Comparison of ENCODE assay signal across 8 cellular contexts in the genomic region with DNA sequence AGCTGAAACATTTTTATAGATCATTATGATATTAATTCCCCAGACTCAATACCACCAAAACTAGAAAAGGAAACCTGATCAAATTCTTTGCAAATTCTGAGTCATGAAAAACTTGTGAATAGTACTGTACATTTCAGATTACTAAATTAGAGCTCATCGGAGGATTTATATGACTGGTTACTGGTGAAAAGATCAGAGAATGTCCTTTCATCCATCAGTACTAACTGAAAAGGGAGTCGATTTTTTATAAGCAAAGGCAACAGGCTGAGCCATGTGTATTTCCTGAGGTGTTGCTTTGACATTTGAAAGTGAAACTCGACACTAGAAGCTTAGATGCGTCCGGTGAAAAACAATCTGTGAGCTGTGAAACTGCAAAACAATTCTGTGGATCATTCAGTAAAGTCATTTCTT.
DNase-seq lines count a peak whose midpoint lies in the region; ATAC-seq lines count a peak whose summit lies in the region.

No MANE protein-coding gene starts in this region.

- CTCF ChIA-PET in activated CD4-positive, alpha-beta memory T cell treated with anti-CD3 and anti-CD28 coated beads, Interleukin-2, amount 10 ng/mL, durations not matched to agents 7 days and 5 days (lab: Charles Lee): interaction anchor here (0.6 to 2.4 kb wide), 10 partner anchors 13 to 362 kb away, joined by 3 to 7 read pairs (median 4); a partner anchor contains a TSS

- ATAC-seq in HG02885 (IDR thresholded peaks at IDR 0.05; ENCODE audit: poor library complexity, unreplicated experiment): peak; percentile 80
- peak; percentile 45 for ATAC-seq in sciatic nerve
- ATAC-seq in left colon: no peak

- H3K27me3 Mint-ChIP-seq in activated naive CD4-positive, alpha-beta T cell treated with anti-CD3 and anti-CD28 coated beads, Interleukin-2, amount 50 U/mL, for 24 hours: no peaks in the 10 kb centered on the region
- H3K27me3 Mint-ChIP-seq in activated CD4-positive, alpha-beta memory T cell treated with anti-CD3 and anti-CD28 coated beads, Interleukin-2, amount 10 ng/mL, durations not matched to agents 7 days and 5 days: peaks cover 50% of the 10 kb centered on the region

- H3K27ac Mint-ChIP-seq in activated naive CD4-positive, alpha-beta T cell treated with anti-CD3 and anti-CD28 coated beads, Interleukin-2, amount 50 U/mL, for 24 hours: peak overlapping the region; percentile 52
- H3K27ac Mint-ChIP-seq in activated CD4-positive, alpha-beta memory T cell treated with anti-CD3 and anti-CD28 coated beads, Interleukin-2, amount 10 ng/mL, durations not matched to agents 7 days and 5 days: peak overlapping the region; percentile 3

- intact Hi-C loops in sciatic nerve (cut with DNase I): no loop called here
- intact Hi-C loops in left colon (cut with DNase I, micrococcal nuclease): no loop called here

- POLR2A ChIA-PET in activated CD4-positive, alpha-beta memory T cell treated with anti-CD3 and anti-CD28 coated beads, Interleukin-2, amount 10 ng/mL, durations not matched to agents 7 days and 5 days (lab: Charles Lee): interaction anchor here (0.7 to 1.7 kb wide), 3 partner anchors 12 to 560 kb away, joined by 3 to 8 read pairs (median 3); no protein-coding TSS in a partner anchor

- peaks cover 6% of the 10 kb centered on the region for H3K9me3 Mint-ChIP-seq in activated naive CD4-positive, alpha-beta T cell treated with anti-CD3 and anti-CD28 coated beads, Interleukin-2, amount 50 U/mL, for 24 hours
- no peaks in the 10 kb centered on the region for H3K9me3 Mint-ChIP-seq in activated CD4-positive, alpha-beta memory T cell treated with anti-CD3 and anti-CD28 coated beads, Interleukin-2, amount 10 ng/mL, durations not matched to agents 7 days and 5 days

- peaks cover 2% of the 10 kb centered on the region for H3K36me3 Mint-ChIP-seq in activated naive CD4-positive, alpha-beta T cell treated with anti-CD3 and anti-CD28 coated beads, Interleukin-2, amount 50 U/mL, for 24 hours
- H3K36me3 Mint-ChIP-seq in activated CD4-positive, alpha-beta memory T cell treated with anti-CD3 and anti-CD28 coated beads, Interleukin-2, amount 10 ng/mL, durations not matched to agents 7 days and 5 days (ENCODE audit: low read depth): peaks cover 2% of the 10 kb centered on the region

- H3K4me1 Mint-ChIP-seq in activated naive CD4-positive, alpha-beta T cell treated with anti-CD3 and anti-CD28 coated beads, Interleukin-2, amount 50 U/mL, for 24 hours: peaks cover 58% of the 10 kb centered on the region
- peaks cover 23% of the 10 kb centered on the region for H3K4me1 Mint-ChIP-seq in activated CD4-positive, alpha-beta memory T cell treated with anti-CD3 and anti-CD28 coated beads, Interleukin-2, amount 10 ng/mL, durations not matched to agents 7 days and 5 days

- DNase-seq in activated naive CD4-positive, alpha-beta T cell treated with anti-CD3 and anti-CD28 coated beads, Interleukin-2, amount 50 U/mL, for 16 hours: no peak
- DNase-seq in activated CD4-positive, alpha-beta memory T cell treated with anti-CD3 and anti-CD28 coated beads, Interleukin-2, amount 10 ng/mL, durations not matched to agents 7 days and 5 days: no peak
- DNase-seq in sciatic nerve (ENCODE audit: low spot score): no peak
- no peak for DNase-seq in GF-D8 (lab: John Stamatoyannopoulos, UW)
- no peak for DNase-seq in ureter (ENCODE audit: low spot score)
- DNase-seq in left colon: no peak

- peak overlapping the region; percentile 47 for H3K4me3 Mint-ChIP-seq in activated naive CD4-positive, alpha-beta T cell treated with anti-CD3 and anti-CD28 coated beads, Interleukin-2, amount 50 U/mL, for 24 hours
- peak overlapping the region; percentile 33 for H3K4me3 Mint-ChIP-seq in activated CD4-positive, alpha-beta memory T cell treated with anti-CD3 and anti-CD28 coated beads, Interleukin-2, amount 10 ng/mL, durations not matched to agents 7 days and 5 days
